ENCODE assay signal across 16 cellular contexts in genomic region chr2:133040175-133040574, GRCh38.
"Had no signal": no experiment of that assay in that cellular context is flagged by ENCODE, and none has a peak within 500 bp of the region (broad histone marks: within the 10 kb centered on the region; RNA-seq: fewer than 3 reads in every experiment).

No MANE protein-coding gene starts in this region.

- H3K4me3 Mint-ChIP-seq: activated CD4-positive, alpha-beta T cell treated with anti-CD3 and anti-CD28 coated beads for 36 hours; activated naive CD4-positive, alpha-beta T cell treated with anti-CD3 and anti-CD28 coated beads, Interleukin-2, amount 50 U/mL, for 24 hours; mesothelial cell of epicardium; neural progenitor cell; stimulated activated memory B cell treated with anti-CD40 and anti-IgM and Interleukin-4, amounts not matched to agents 10 μg/mL and 1 μg/mL and 100 μg/mL, for 72 hours; T-cell had no signal

- H3K27me3 Mint-ChIP-seq: activated CD4-positive, alpha-beta T cell treated with anti-CD3 and anti-CD28 coated beads for 36 hours; activated naive CD4-positive, alpha-beta T cell treated with anti-CD3 and anti-CD28 coated beads, Interleukin-2, amount 50 U/mL, for 24 hours; T-cell had no signal

- ATAC-seq: activated CD4-positive, alpha-beta T cell treated with anti-CD3 and anti-CD28 coated beads for 36 hours; gastrocnemius medialis; right cardiac atrium; stimulated activated memory B cell treated with anti-CD40 and anti-IgM and Interleukin-4, amounts not matched to agents 10 μg/mL and 1 μg/mL and 100 μg/mL, for 72 hours; T-cell had no signal

- H3K4me3 ChIP-seq: gastrocnemius medialis, hepatocyte, neural progenitor cell, spleen, tibial nerve, vagina had no signal

- H3K36me3 Mint-ChIP-seq: activated naive CD4-positive, alpha-beta T cell treated with anti-CD3 and anti-CD28 coated beads, Interleukin-2, amount 50 U/mL, for 24 hours; mesothelial cell of epicardium; stimulated activated memory B cell treated with anti-CD40 and anti-IgM and Interleukin-4, amounts not matched to agents 10 μg/mL and 1 μg/mL and 100 μg/mL, for 72 hours; T-cell had no signal

- H3K4me1 Mint-ChIP-seq: activated CD4-positive, alpha-beta T cell treated with anti-CD3 and anti-CD28 coated beads for 36 hours; activated naive CD4-positive, alpha-beta T cell treated with anti-CD3 and anti-CD28 coated beads, Interleukin-2, amount 50 U/mL, for 24 hours; mesothelial cell of epicardium; neural progenitor cell; stimulated activated memory B cell treated with anti-CD40 and anti-IgM and Interleukin-4, amounts not matched to agents 10 μg/mL and 1 μg/mL and 100 μg/mL, for 72 hours; T-cell had no signal

- DNase-seq: activated CD4-positive, alpha-beta T cell treated with anti-CD3 and anti-CD28 coated beads for 36 hours; amygdala; gastrocnemius medialis; kidney glomerular epithelial cell; right cardiac atrium; spleen; stimulated activated CD4-positive, alpha-beta T cell treated with anti-CD3 and anti-CD28 coated beads, Interleukin-1b, Interleukin-23, amount 100 ng/mL, for 48 hours; T-cell; WERI-Rb-1 had no signal

- H3K27ac Mint-ChIP-seq: activated CD4-positive, alpha-beta T cell treated with anti-CD3 and anti-CD28 coated beads for 36 hours; activated naive CD4-positive, alpha-beta T cell treated with anti-CD3 and anti-CD28 coated beads, Interleukin-2, amount 50 U/mL, for 24 hours; mesothelial cell of epicardium; neural progenitor cell; stimulated activated memory B cell treated with anti-CD40 and anti-IgM and Interleukin-4, amounts not matched to agents 10 μg/mL and 1 μg/mL and 100 μg/mL, for 72 hours; T-cell had no signal
